ENCODE assay signal across 9 cellular contexts in the genomic region with DNA sequence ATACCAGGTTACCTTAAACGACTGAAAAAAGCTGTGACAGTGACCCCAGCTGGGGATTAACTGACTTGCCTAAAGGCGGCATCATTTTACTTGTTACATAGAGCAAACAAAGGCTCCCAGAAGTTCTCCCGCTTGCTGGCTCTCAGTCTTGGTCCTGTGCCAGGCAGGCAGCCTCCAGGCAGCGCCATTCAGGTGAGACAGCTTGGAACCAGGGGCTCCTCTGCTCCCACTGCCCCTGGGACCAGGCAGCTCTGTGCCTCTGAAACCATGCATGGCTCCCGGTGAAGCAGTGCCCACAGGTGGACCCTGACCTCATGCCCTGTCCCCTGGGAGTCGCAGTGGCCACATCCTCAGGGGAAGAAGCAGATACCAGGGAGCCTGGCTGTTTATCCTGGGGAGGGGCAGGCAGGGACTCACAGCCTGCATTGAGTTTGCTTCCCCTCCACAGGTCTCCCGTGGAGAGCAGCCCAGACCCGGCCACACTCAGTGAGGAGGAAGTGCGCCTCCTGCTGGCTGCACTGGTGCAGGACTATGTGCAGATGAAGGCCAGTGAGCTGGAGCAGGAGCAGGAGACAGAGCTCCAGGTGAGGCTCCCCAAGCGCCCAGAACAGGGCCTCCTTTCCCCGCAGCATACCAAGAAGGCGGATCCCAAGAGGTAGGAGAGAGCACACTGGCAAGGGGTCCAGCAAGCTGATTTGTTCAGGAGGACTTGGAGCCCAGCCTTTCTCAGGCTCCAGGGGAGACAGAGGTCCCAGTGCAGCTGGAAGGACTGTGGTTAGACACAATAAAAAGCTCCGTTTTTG. TPM values are rescaled to one million over a fixed set of nuclear protein-coding genes. Genes with fewer than 3 reads are reported as not detected.
A peak's percentile ranks its signal among the peaks of the same experiment; 100 is the strongest.
DNase-seq lines count a peak whose midpoint lies in the region; ATAC-seq and TF ChIP-seq lines count a peak whose summit lies in the region.
"Had no signal": no experiment of that assay in that cellular context is flagged by ENCODE, and none has a peak within 500 bp of the region (broad histone marks: within the 10 kb centered on the region; RNA-seq: fewer than 3 reads in every experiment).

No MANE protein-coding gene starts in this region.

- TF ChIP-seq CTCF in WTC11 (IDR thresholded peaks at IDR 0.05): peak; percentile 92
- peak in 2 of 3 donors; percentile 49 to 51 for TF ChIP-seq CTCF in breast epithelium (IDR thresholded peaks at IDR 0.05)
- TF ChIP-seq CTCF in liver (IDR thresholded peaks at IDR 0.05; ENCODE audit: low read depth, low read length, missing input control): peak; percentile 66

- H3K4me3 ChIP-seq in breast epithelium (no peak overlapping the region), liver (ENCODE audit: low read depth in 1 of 3, low read length in 3 of 3) (no peak overlapping the region)
- H3K4me3 ChIP-seq: skin epidermis had no signal

- peaks cover 26% of the 10 kb centered on the region for H3K27me3 Mint-ChIP-seq in WTC11 (ENCODE audit: low read depth)

- H3K36me3 ChIP-seq in breast epithelium (no peaks in the 10 kb centered on the region), liver (ENCODE audit: control insufficient read depth in 4 of 4, insufficient read depth in 3 of 4, low read depth in 1 of 4, low read length in 3 of 4) (no peaks in the 10 kb centered on the region)

- H3K9ac ChIP-seq in liver (ENCODE audit: low read depth in 1 of 2, low read length in 2 of 2): no peak overlapping the region

- CTCF ChIA-PET in WTC11 (lab: Charles Lee): interaction anchor here (0.5 to 5.4 kb wide), 115 partner anchors 9 to 1522 kb away, joined by 3 to 181 read pairs (median 4); partner anchors contain the start of genes CALCB, COPB1, CYP2R1 and PDE3B

- peaks cover 18% of the 10 kb centered on the region for H3K4me1 Mint-ChIP-seq in WTC11

- TF ChIP-seq RAD21 in liver (IDR thresholded peaks at IDR 0.05): peak; percentile 65 to 80

- H3K4me1 ChIP-seq in breast epithelium (no peaks in the 10 kb centered on the region), liver (ENCODE audit: control insufficient read depth in 4 of 4, insufficient read depth in 4 of 4, low read length in 3 of 4) (peaks cover 2 to 29% (median 4%) of the 10 kb centered on the region in 4 donors)

- intact Hi-C loops in breast epithelium (cut with DNase I; ENCODE audit: low total_unique reads): no loop called here

- H3K27ac ChIP-seq in breast epithelium (no peak overlapping the region), liver (ENCODE audit: low read depth in 1 of 2, low read length in 2 of 2) (no peak overlapping the region)
- H3K27ac ChIP-seq: skin epidermis had no signal

- POLR2A ChIA-PET in WTC11 (lab: Charles Lee): interaction anchor here (0.9 to 2.9 kb wide), 4 partner anchors 16 to 387 kb away, joined by 5 to 14 read pairs (median 6); partner anchors contain the start of genes CYP2R1, PDE3B and PSMA1

- H3K36me3 Mint-ChIP-seq in WTC11: no peaks in the 10 kb centered on the region

- 25% methylated on average over 13 of the region's 13 CpGs for WGBS in liver

- H3K9me3 ChIP-seq in breast epithelium (no peaks in the 10 kb centered on the region), liver (ENCODE audit: control insufficient read depth in 4 of 4, low read length in 3 of 4) (no peaks in the 10 kb centered on the region)

- H3K4me3 Mint-ChIP-seq in WTC11: peak overlapping the region; percentile 27; the same call in 1 of the 2 replicates

- no peak for TF ChIP-seq POLR2A in breast epithelium (IDR thresholded peaks at IDR 0.05)

- H3K27me3 ChIP-seq in breast epithelium (peaks cover 0 to 4% of the 10 kb centered on the region in 2 donors), liver (ENCODE audit: control insufficient read depth in 4 of 4, insufficient read depth in 4 of 4, low read length in 3 of 4) (no peaks in the 10 kb centered on the region)

- DNase-seq in NOMO-1 (lab: John Stamatoyannopoulos, UW; ENCODE audit: unreplicated experiment in 2 of 2) (peak; percentile 19 to 50), NOMO-1 treated with dmso at 0.1 percent for 144 hours (lab: John Stamatoyannopoulos, UW; ENCODE audit: unreplicated experiment) (no peak), NCI-H2081 (lab: John Stamatoyannopoulos, UW) (peak; percentile 78 to 80), WTC11 (ENCODE audit: low spot score) (peak; percentile 89), breast epithelium (ENCODE audit: low spot score in 2 of 2) (peak; percentile 40 to 71)
- peak; percentile 71 for DNase-seq in stimulated activated CD8-positive, alpha-beta memory T cell treated with anti-CD3 and anti-CD28 coated beads, Interleukin-12 subunit alpha, Interleukin-12 subunit beta, amount 100 ng/mL, for 1 hour (ENCODE audit: low read depth)

- H3K9me3 Mint-ChIP-seq in WTC11: no peaks in the 10 kb centered on the region

- peak; percentile 60 for ATAC-seq in HG02885 (IDR thresholded peaks at IDR 0.05; ENCODE audit: poor library complexity, unreplicated experiment)
- ATAC-seq in WTC11: peak; percentile 58

- no peak overlapping the region; the same call in 1 of the 2 replicates for H3K27ac Mint-ChIP-seq in WTC11

TF ChIP-seq in WTC11, 78 proteins besides CTCF, POLR2A, EP300 and RAD21 (continues in another document):
- TF ChIP-seq OVOL2 (CRISPR knock-in tag; IDR thresholded peaks at IDR 0.05; ENCODE audit: borderline replicate concordance) (no peak), GRHL2 (CRISPR knock-in tag; IDR thresholded peaks at IDR 0.05; ENCODE audit: insufficient replicate concordance, severe bottlenecking) (no peak), NR1H2 (CRISPR knock-in tag; IDR thresholded peaks at IDR 0.05) (no peak)
- TF ChIP-seq, protein P1, sequence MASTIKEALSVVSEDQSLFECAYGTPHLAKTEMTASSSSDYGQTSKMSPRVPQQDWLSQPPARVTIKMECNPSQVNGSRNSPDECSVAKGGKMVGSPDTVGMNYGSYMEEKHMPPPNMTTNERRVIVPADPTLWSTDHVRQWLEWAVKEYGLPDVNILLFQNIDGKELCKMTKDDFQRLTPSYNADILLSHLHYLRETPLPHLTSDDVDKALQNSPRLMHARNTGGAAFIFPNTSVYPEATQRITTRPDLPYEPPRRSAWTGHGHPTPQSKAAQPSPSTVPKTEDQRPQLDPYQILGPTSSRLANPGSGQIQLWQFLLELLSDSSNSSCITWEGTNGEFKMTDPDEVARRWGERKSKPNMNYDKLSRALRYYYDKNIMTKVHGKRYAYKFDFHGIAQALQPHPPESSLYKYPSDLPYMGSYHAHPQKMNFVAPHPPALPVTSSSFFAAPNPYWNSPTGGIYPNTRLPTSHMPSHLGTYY (CRISPR knock-in tag; IDR thresholded peaks at IDR 0.05): no peak
- TF ChIP-seq, protein P2, sequence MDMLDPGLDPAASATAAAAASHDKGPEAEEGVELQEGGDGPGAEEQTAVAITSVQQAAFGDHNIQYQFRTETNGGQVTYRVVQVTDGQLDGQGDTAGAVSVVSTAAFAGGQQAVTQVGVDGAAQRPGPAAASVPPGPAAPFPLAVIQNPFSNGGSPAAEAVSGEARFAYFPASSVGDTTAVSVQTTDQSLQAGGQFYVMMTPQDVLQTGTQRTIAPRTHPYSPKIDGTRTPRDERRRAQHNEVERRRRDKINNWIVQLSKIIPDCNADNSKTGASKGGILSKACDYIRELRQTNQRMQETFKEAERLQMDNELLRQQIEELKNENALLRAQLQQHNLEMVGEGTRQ (CRISPR knock-in tag; IDR thresholded peaks at IDR 0.05): no peak

TF ChIP-seq in liver, 16 proteins besides CTCF, POLR2A, EP300 and RAD21:
- TF ChIP-seq SP1 (IDR thresholded peaks at IDR 0.05) (no peak), HNF4A (conservative IDR thresholded peaks at IDR 0.05) (peak; percentile 27 to 35), ATF3 (IDR thresholded peaks at IDR 0.05) (no peak)

RNA-seq across cellular contexts. Expression of gene CYP2R1, which starts 15.6 kb away (rescaled TPM):
- total RNA-seq in WTC11 (2021) (14.9 to 23.1 TPM (median 18.3 TPM) in 3 replicates), breast epithelium (10 to 100 TPM in 2 of 3 donors, 1 to 10 TPM in 1; 7.7 to 25.6 (median 21.0) TPM), liver (1 to 10 TPM; 5.8 to 7.5 TPM)
- 1 to 10 TPM; 3.2 to 8.2 TPM for polyA plus RNA-seq in liver
